In the genomic region with DNA sequence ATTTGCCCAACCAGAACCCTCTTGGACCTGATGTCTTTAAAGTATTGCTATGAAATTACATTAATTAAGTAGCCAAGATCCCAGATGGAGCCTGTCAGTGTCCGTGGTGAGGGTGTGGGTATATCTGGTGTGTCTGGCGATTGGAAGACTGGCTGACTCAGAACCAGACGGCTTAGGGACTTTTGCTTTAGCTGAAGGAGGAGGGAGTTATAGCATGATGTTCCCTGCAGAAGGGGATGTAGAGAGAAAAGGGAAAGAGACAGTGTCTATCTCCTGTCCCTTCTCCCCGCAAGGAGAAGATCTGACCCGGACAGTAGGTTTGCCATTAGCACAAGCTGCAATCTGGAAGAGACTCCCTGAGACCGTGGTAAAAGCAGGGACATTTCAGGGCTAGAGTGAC, we compare ENCODE assay signal across 1 cellular context.
TF ChIP-seq lines count a peak whose summit lies in the region.

No MANE protein-coding gene starts in this region.

TF ChIP-seq in GM23338, 12 proteins besides CTCF, POLR2A, EP300 and RAD21 (continued from another document):
- TF ChIP-seq, protein P1, sequence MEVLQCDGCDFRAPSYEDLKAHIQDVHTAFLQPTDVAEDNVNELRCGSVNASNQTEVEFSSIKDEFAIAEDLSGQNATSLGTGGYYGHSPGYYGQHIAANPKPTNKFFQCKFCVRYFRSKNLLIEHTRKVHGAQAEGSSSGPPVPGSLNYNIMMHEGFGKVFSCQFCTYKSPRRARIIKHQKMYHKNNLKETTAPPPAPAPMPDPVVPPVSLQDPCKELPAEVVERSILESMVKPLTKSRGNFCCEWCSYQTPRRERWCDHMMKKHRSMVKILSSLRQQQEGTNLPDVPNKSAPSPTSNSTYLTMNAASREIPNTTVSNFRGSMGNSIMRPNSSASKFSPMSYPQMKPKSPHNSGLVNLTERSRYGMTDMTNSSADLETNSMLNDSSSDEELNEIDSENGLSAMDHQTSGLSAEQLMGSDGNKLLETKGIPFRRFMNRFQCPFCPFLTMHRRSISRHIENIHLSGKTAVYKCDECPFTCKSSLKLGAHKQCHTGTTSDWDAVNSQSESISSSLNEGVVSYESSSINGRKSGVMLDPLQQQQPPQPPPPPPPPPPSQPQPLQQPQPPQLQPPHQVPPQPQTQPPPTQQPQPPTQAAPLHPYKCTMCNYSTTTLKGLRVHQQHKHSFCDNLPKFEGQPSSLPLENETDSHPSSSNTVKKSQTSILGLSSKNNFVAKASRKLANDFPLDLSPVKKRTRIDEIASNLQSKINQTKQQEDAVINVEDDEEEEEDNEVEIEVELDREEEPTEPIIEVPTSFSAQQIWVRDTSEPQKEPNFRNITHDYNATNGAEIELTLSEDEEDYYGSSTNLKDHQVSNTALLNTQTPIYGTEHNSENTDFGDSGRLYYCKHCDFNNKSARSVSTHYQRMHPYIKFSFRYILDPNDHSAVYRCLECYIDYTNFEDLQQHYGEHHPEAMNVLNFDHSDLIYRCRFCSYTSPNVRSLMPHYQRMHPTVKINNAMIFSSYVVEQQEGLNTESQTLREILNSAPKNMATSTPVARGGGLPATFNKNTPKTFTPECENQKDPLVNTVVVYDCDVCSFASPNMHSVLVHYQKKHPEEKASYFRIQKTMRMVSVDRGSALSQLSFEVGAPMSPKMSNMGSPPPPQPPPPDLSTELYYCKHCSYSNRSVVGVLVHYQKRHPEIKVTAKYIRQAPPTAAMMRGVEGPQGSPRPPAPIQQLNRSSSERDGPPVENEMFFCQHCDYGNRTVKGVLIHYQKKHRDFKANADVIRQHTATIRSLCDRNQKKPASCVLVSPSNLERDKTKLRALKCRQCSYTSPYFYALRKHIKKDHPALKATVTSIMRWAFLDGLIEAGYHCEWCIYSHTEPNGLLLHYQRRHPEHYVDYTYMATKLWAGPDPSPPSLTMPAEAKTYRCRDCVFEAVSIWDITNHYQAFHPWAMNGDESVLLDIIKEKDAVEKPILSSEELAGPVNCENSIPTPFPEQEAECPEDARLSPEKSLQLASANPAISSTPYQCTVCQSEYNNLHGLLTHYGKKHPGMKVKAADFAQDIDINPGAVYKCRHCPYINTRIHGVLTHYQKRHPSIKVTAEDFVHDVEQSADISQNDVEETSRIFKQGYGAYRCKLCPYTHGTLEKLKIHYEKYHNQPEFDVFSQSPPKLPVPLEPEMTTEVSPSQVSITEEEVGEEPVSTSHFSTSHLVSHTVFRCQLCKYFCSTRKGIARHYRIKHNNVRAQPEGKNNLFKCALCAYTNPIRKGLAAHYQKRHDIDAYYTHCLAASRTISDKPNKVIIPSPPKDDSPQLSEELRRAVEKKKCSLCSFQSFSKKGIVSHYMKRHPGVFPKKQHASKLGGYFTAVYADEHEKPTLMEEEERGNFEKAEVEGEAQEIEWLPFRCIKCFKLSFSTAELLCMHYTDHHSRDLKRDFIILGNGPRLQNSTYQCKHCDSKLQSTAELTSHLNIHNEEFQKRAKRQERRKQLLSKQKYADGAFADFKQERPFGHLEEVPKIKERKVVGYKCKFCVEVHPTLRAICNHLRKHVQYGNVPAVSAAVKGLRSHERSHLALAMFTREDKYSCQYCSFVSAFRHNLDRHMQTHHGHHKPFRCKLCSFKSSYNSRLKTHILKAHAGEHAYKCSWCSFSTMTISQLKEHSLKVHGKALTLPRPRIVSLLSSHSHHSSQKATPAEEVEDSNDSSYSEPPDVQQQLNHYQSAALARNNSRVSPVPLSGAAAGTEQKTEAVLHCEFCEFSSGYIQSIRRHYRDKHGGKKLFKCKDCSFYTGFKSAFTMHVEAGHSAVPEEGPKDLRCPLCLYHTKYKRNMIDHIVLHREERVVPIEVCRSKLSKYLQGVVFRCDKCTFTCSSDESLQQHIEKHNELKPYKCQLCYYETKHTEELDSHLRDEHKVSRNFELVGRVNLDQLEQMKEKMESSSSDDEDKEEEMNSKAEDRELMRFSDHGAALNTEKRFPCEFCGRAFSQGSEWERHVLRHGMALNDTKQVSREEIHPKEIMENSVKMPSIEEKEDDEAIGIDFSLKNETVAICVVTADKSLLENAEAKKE (CRISPR knock-in tag; IDR thresholded peaks at IDR 0.05), result no peak
- TF ChIP-seq, protein P2, sequence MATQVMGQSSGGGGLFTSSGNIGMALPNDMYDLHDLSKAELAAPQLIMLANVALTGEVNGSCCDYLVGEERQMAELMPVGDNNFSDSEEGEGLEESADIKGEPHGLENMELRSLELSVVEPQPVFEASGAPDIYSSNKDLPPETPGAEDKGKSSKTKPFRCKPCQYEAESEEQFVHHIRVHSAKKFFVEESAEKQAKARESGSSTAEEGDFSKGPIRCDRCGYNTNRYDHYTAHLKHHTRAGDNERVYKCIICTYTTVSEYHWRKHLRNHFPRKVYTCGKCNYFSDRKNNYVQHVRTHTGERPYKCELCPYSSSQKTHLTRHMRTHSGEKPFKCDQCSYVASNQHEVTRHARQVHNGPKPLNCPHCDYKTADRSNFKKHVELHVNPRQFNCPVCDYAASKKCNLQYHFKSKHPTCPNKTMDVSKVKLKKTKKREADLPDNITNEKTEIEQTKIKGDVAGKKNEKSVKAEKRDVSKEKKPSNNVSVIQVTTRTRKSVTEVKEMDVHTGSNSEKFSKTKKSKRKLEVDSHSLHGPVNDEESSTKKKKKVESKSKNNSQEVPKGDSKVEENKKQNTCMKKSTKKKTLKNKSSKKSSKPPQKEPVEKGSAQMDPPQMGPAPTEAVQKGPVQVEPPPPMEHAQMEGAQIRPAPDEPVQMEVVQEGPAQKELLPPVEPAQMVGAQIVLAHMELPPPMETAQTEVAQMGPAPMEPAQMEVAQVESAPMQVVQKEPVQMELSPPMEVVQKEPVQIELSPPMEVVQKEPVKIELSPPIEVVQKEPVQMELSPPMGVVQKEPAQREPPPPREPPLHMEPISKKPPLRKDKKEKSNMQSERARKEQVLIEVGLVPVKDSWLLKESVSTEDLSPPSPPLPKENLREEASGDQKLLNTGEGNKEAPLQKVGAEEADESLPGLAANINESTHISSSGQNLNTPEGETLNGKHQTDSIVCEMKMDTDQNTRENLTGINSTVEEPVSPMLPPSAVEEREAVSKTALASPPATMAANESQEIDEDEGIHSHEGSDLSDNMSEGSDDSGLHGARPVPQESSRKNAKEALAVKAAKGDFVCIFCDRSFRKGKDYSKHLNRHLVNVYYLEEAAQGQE (IDR thresholded peaks at IDR 0.05; ENCODE audit: unreplicated experiment), result no peak
- TF ChIP-seq CREB1 (CRISPR knock-in tag; IDR thresholded peaks at IDR 0.05; ENCODE audit: low read depth) (no peak), ZNF331 (CRISPR knock-in tag; IDR thresholded peaks at IDR 0.05; ENCODE audit: low read depth) (no peak), JUNB (IDR thresholded peaks at IDR 0.05; ENCODE audit: unreplicated experiment) (no peak), STAT1 (IDR thresholded peaks at IDR 0.05; ENCODE audit: unreplicated experiment) (no peak)
